8 cellular contexts compared by ENCODE assay signal in genomic region chr6:24720604-24721460, GRCh38. TPM values are rescaled to one million over a fixed set of nuclear protein-coding genes. Genes with fewer than 3 reads are reported as not detected.
A peak's percentile ranks its signal among the peaks of the same experiment; 100 is the strongest.
DNase-seq lines count a peak whose midpoint lies in the region; ATAC-seq, FAIRE-seq and TF ChIP-seq lines count a peak whose summit lies in the region.

No MANE protein-coding gene starts in this region.

- under 1% methylated on average over 60 of the region's 60 CpGs for WGBS in right cardiac atrium
- 0 to 1% (median 0%) methylated on average over 57 to 60 of the region's 60 CpGs for WGBS in psoas muscle, 3 donors

- peak; percentile 80 for ATAC-seq in HG02973 (IDR thresholded peaks at IDR 0.05; ENCODE audit: unreplicated experiment)
- peak; percentile 96 to 98 for ATAC-seq in right cardiac atrium
- ATAC-seq in psoas muscle: peak; percentile 89 to 94 (median 90)

- peaks cover 7% of the 10 kb centered on the region for H3K36me3 ChIP-seq in astrocyte (ENCODE audit: insufficient read depth, low read length)
- peaks cover 2 to 16% of the 10 kb centered on the region in 2 donors for H3K36me3 ChIP-seq in psoas muscle (ENCODE audit: insufficient read depth in 1 of 2, low read depth in 1 of 2)

- peak overlapping the region; percentile 100 for H3K27ac ChIP-seq in astrocyte (ENCODE audit: low read depth, low read length)
- peak overlapping the region; percentile 98 for H3K27ac ChIP-seq in right cardiac atrium (ENCODE audit: low read length)
- H3K27ac ChIP-seq in psoas muscle: peak overlapping the region; percentile 100

- peak overlapping the region; percentile 98 for H3K27ac Mint-ChIP-seq in astrocyte (ENCODE audit: unreplicated experiment)

- peak overlapping the region; percentile 100 for H3K9ac ChIP-seq in astrocyte (ENCODE audit: low read length)

- peaks cover 39% of the 10 kb centered on the region for H4K20me1 ChIP-seq in astrocyte (ENCODE audit: insufficient read depth, low read length)

- H3K9me3 ChIP-seq in astrocyte (ENCODE audit: insufficient read depth, low read depth, low read length) (no peaks in the 10 kb centered on the region), right cardiac atrium (ENCODE audit: control insufficient read depth, low read length) (no peaks in the 10 kb centered on the region), psoas muscle (no peaks in the 10 kb centered on the region)

- H3K4me3 Mint-ChIP-seq in astrocyte (ENCODE audit: unreplicated experiment): peak overlapping the region; percentile 90

- H3K4me1 Mint-ChIP-seq in astrocyte (ENCODE audit: low read depth, unreplicated experiment): peaks cover 2% of the 10 kb centered on the region

- H3K27me3 ChIP-seq in astrocyte (ENCODE audit: insufficient read depth, low read length) (no peaks in the 10 kb centered on the region), right cardiac atrium (ENCODE audit: control insufficient read depth, insufficient read depth) (no peaks in the 10 kb centered on the region), psoas muscle (ENCODE audit: insufficient read depth in 3 of 3, low read length in 2 of 3) (no peaks in the 10 kb centered on the region)

- FAIRE-seq in GM18507 (lab: Jason Lieb, UNC) (peak; percentile 100), astrocyte (lab: Jason Lieb, UNC) (peak; percentile 20), urothelium cell line (lab: Jason Lieb, UNC) (no peak)

- DNase-seq in GM18507 (ENCODE audit: extremely low spot score, insufficient read length, low read depth): peak; percentile 91
- peak; percentile 99 for DNase-seq in NCI-H1930 (lab: John Stamatoyannopoulos, UW)
- peak; percentile 100 for DNase-seq in T-helper 22 cell (ENCODE audit: low read depth)
- DNase-seq in astrocyte (ENCODE audit: low read depth): peak; percentile 99
- peak; percentile 100 for DNase-seq in right cardiac atrium
- DNase-seq in psoas muscle: peak; percentile 100
- DNase-seq in urothelium cell line (ENCODE audit: low spot score): peak; percentile 96

- H3K4me1 ChIP-seq in astrocyte (ENCODE audit: insufficient read depth, low read length): peaks cover 5% of the 10 kb centered on the region
- peaks cover 2% of the 10 kb centered on the region for H3K4me1 ChIP-seq in right cardiac atrium (ENCODE audit: control insufficient read depth, insufficient read depth, low read length)
- peaks cover 20% of the 10 kb centered on the region for H3K4me1 ChIP-seq in psoas muscle

- intact Hi-C loops in right cardiac atrium (cut with DNase I) (no loop called here), psoas muscle (cut with DNase I) (loop anchor here (1.0 to 5.0 kb wide), 4 partner anchors 51 to 56 kb away; partner anchors contain the start of genes ACOT13 (in 2 of the 2), GMNN (in 1 of the 2) and TDP2 (in 1 of the 2))

- H3K27me3 Mint-ChIP-seq in astrocyte (ENCODE audit: low read depth, unreplicated experiment): no peaks in the 10 kb centered on the region

- H2AFZ ChIP-seq in astrocyte (ENCODE audit: low read depth, low read length): peak overlapping the region; percentile 94

- peak overlapping the region; percentile 98 for H3K4me3 ChIP-seq in astrocyte (ENCODE audit: insufficient read depth, low read depth, low read length)
- H3K4me3 ChIP-seq in right cardiac atrium (ENCODE audit: low read length): peak overlapping the region; percentile 91
- H3K4me3 ChIP-seq in psoas muscle: peak overlapping the region; percentile 88

- H3K4me2 ChIP-seq in astrocyte (ENCODE audit: low read length): peak overlapping the region; percentile 94

- no peaks in the 10 kb centered on the region for H3K9me3 Mint-ChIP-seq in astrocyte (ENCODE audit: unreplicated experiment)

- peaks cover 48% of the 10 kb centered on the region for H3K79me2 ChIP-seq in astrocyte (ENCODE audit: insufficient read depth, low read length)

- no peak for TF ChIP-seq CTCF in astrocyte (IDR thresholded peaks at IDR 0.05; ENCODE audit: insufficient read depth, low read depth, low read length)
- no peak for TF ChIP-seq CTCF in psoas muscle (IDR thresholded peaks at IDR 0.05)

- H3K36me3 Mint-ChIP-seq in astrocyte (ENCODE audit: low read depth, unreplicated experiment): peaks cover 13% of the 10 kb centered on the region

RNA-seq across cellular contexts. Expression of gene C6orf62, which starts 1.9 kb away (rescaled TPM):
- total RNA-seq in astrocyte (162 and 178 TPM in 2 replicates), right cardiac atrium (10 to 100 TPM; 52.2 to 66.5 (median 56.4) TPM), psoas muscle (10 to 100 TPM; 43.1 to 57.2 (median 47.1) TPM)
- polyA plus RNA-seq in right cardiac atrium (31.9 TPM), psoas muscle (10 to 100 TPM; 23.9 to 54.8 (median 35.6) TPM)

RNA-seq across cellular contexts. Expression of gene GMNN, which starts 53.9 kb away (rescaled TPM):
- total RNA-seq in astrocyte (13.0 and 16.4 TPM in 2 replicates), right cardiac atrium (1 to 10 TPM; 5.6 to 8.2 (median 6.2) TPM), psoas muscle (1 to 10 TPM; 3.5 to 4.2 (median 3.9) TPM)
- polyA plus RNA-seq in right cardiac atrium (7.0 TPM), psoas muscle (10 to 100 TPM in 2 of 3 donors, 1 to 10 TPM in 1; 7.8 to 12.2 (median 11.0) TPM)

RNA-seq across cellular contexts. Expression of gene ACOT13, which starts 54.0 kb away (rescaled TPM):
- total RNA-seq in astrocyte (33.3 and 35.9 TPM in 2 replicates), right cardiac atrium (10 to 100 TPM; 63.7 to 92.1 (median 77.6) TPM), psoas muscle (10 to 100 TPM; 36.3 to 50.7 (median 37.6) TPM)
- polyA plus RNA-seq in right cardiac atrium (87.4 TPM), psoas muscle (10 to 100 TPM; 25.2 to 44.6 (median 36.7) TPM)

RNA-seq across cellular contexts. Expression of gene TDP2, which starts 54.1 kb away (rescaled TPM):
- total RNA-seq in astrocyte: 27.2 and 27.3 TPM in 2 replicates
- 10 to 100 TPM; 42.4 to 45.4 (median 44.2) TPM for total RNA-seq in right cardiac atrium
- 30.2 TPM for polyA plus RNA-seq in right cardiac atrium
- total RNA-seq in psoas muscle: 10 to 100 TPM; 16.3 to 22.1 (median 19.8) TPM
- 10 to 100 TPM; 19.0 to 56.7 (median 36.9) TPM for polyA plus RNA-seq in psoas muscle

Comparison
In these comparisons a context has a peak if more than half of its experiments do, and no peak if none do; other contexts are left out.
1. Peak in every context shown above with its lines: DNase-seq, ATAC-seq, H3K4me3 ChIP-seq and H3K27ac ChIP-seq.
2. intact Hi-C loops: an anchor here in psoas muscle (1.0 to 5.0 kb wide); none called in right cardiac atrium.